32 cellular contexts compared by ENCODE assay signal in the genomic region with DNA sequence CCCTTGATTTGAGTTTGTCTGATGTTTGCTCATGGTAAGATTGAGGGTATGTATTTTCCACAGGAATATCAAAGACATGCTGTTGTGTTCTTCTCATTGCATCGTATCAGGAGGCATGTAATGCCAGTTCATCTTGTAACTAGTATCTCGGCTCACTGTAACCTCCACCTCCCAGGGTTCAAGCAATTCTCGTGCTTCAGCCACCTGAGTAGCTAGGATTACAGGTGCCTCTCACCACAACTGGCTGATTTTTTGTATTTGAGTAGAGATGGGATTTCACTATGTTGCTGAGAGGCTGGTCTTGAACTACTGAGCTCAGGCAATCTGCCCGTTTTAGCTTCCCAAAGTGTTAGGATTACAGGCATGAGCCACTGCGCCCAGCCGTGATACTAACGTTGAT.
"Had no signal": no experiment of that assay in that cellular context is flagged by ENCODE, and none has a peak within 500 bp of the region (broad histone marks: within the 10 kb centered on the region; RNA-seq: fewer than 3 reads in every experiment).

No MANE protein-coding gene starts in this region.

- H3K4me3 ChIP-seq: ascending aorta, cardiac muscle cell, colonic mucosa, Peyer's patch had no signal

- H3K27ac Mint-ChIP-seq: activated CD4-positive, alpha-beta memory T cell treated with anti-CD3 and anti-CD28 coated beads for 36 hours; activated naive CD4-positive, alpha-beta T cell treated with anti-CD3 and anti-CD28 coated beads for 36 hours; activated T-cell treated with anti-CD3 and anti-CD28 coated beads, Interleukin-2, amount 50 U/mL, for 72 hours; activated T-helper 2 cell treated with anti-CD3 and anti-CD28 coated beads, Interferon-gamma antibody, Interleukin-2, Interleukin-4, amounts not matched to agents 10 μg/mL and 5 μg/mL and 100 μg/mL, durations not matched to agents 14 hours and 24 hours and 36 hours; T-helper 2 cell treated with Interferon-gamma antibody and Interleukin-4, amounts not matched to agents 5 μg/mL and 100 μg/mL, for 36 hours had no signal

- H3K36me3 ChIP-seq: colonic mucosa had no signal

- H3K27ac ChIP-seq: ascending aorta, cardiac muscle cell, colonic mucosa, Peyer's patch had no signal

- H3K9me3 ChIP-seq: ascending aorta, colonic mucosa, Peyer's patch had no signal

- ATAC-seq: activated T-cell treated with anti-CD3 and anti-CD28 coated beads, Interleukin-2, amount 50 U/mL, for 72 hours; PC-3; SK-N-SH treated with all-trans-retinoic acid at 6 μM for 48 hours; T-cell had no signal

- H3K9me3 Mint-ChIP-seq: central memory CD8-positive, alpha-beta T cell had no signal

- H3K27me3 Mint-ChIP-seq: activated CD4-positive, alpha-beta memory T cell treated with anti-CD3 and anti-CD28 coated beads for 36 hours; activated naive CD8-positive, alpha-beta T cell; central memory CD8-positive, alpha-beta T cell; T-cell had no signal

- H3K4me3 Mint-ChIP-seq: activated CD4-positive, alpha-beta memory T cell treated with anti-CD3 and anti-CD28 coated beads for 36 hours; activated naive CD4-positive, alpha-beta T cell treated with anti-CD3 and anti-CD28 coated beads for 36 hours; activated naive CD8-positive, alpha-beta T cell; activated T-cell treated with anti-CD3 and anti-CD28 coated beads, Interleukin-2, amount 50 U/mL, for 72 hours; central memory CD8-positive, alpha-beta T cell; T-cell; T-helper 2 cell treated with Interferon-gamma antibody and Interleukin-4, amounts not matched to agents 5 μg/mL and 100 μg/mL, for 36 hours had no signal

- DNase-seq: activated CD4-positive, alpha-beta memory T cell treated with anti-CD3 and anti-CD28 coated beads for 36 hours; activated CD4-positive, alpha-beta T cell treated with anti-CD3 and anti-CD28 coated beads, Interleukin-2, amount 50 U/mL, for 1 hour; activated gamma-delta T cell; activated naive CD4-positive, alpha-beta T cell treated with anti-CD3 and anti-CD28 coated beads for 36 hours; activated T-cell treated with anti-CD3 and anti-CD28 coated beads, Interleukin-2, amount 50 U/mL, for 1 hour; activated T-cell treated with anti-CD3 and anti-CD28 coated beads, Interleukin-2, amount 50 U/mL, for 72 hours; amygdala; colonic mucosa; Karpas-422; NCI-H1048; NCI-H1105 treated with DMSO at 0.1 percent for 48 hours; NCI-H1436 treated with DMSO at 0.1 percent for 48 hours; NCI-H187; NCI-H2029 treated with DMSO at 0.1 percent for 48 hours; NCI-H2107; NCI-H2171; NCI-H510A; NCI-H526; NCI-H748 treated with DMSO at 0.1 percent for 48 hours; NK-92 treated with Interleukin-12 subunit alpha and Interleukin-12 subunit beta, amount 100 ng/mL, for 24 hours; PC-3; Peyer's patch; RPMI8226; SIG-M5; T-cell had no signal

- H3K4me1 ChIP-seq: ascending aorta, colonic mucosa, Peyer's patch had no signal

- H3K27me3 ChIP-seq: ascending aorta, cardiac muscle cell, colonic mucosa, Peyer's patch had no signal
